ENCODE assay signal across 8 cellular contexts in the genomic region with DNA sequence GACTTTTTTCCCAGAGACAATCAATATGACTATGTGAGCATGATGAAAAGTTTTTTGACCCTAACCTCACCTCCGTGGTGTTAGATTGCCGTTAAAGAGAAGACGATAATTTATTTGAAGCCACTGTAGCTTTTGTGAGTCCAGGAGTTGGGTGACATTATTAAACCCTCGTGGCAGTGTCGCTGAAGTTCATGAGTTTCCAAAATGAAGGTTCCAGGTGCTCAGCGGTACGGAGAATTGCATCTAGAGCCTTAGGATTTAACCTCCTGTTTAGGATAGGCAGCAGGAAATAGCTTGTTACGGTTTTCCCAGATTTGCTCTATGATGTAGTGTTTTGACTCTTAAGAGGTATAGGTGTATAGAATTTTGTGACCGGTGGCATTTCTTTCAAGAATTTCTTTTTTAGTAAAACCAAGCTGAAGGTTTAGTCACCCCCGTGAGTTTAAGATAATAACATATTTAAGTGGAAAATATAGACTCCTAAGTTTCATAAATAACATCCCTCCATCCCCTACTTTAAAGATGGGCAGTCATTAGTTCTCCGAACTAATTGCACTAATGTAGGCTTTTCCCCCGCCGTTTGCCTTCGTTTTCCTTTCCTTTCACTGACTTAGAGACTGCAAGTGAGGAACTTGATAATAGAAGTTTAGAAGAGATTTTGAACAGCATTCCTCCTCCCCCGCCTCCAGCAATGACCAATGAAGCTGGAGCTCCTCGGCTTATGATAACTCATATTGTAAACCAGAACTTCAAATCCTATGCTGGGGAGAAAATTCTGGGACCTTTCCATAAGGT. TPM values are rescaled to one million over a fixed set of nuclear protein-coding genes. Genes with fewer than 3 reads are reported as not detected.
A peak's percentile ranks its signal among the peaks of the same experiment; 100 is the strongest.
DNase-seq lines count a peak whose midpoint lies in the region; ATAC-seq and TF ChIP-seq lines count a peak whose summit lies in the region.

No MANE protein-coding gene starts in this region.

- H3K9ac ChIP-seq in HUES64 (ENCODE audit: low read depth, low read length) (peak overlapping the region; percentile 96; the same call in 1 of the 2 replicates), parathyroid adenoma (no peak overlapping the region)

- no peak for ATAC-seq in GM19463 (IDR thresholded peaks at IDR 0.05; ENCODE audit: unreplicated experiment)

- peaks cover 4% of the 10 kb centered on the region for H3K27me3 Mint-ChIP-seq in T-helper 1 cell treated with Interleukin-12 subunit alpha and Interleukin-12 subunit beta and Interleukin-4 antibody, amounts not matched to agents 30 μg/mL and 1 μg/mL, for 36 hours (ENCODE audit: low read depth)

- H3K27me3 ChIP-seq in HUES64 (ENCODE audit: insufficient read depth, low read length) (no peaks in the 10 kb centered on the region), parathyroid adenoma (ENCODE audit: control insufficient read depth, insufficient read depth, low read length) (no peaks in the 10 kb centered on the region)

- peak overlapping the region; percentile 95 for H2AFZ ChIP-seq in parathyroid adenoma

- H3K4me1 ChIP-seq in HUES64 (ENCODE audit: insufficient read depth, low read length) (peaks cover 28% of the 10 kb centered on the region), parathyroid adenoma (no peaks in the 10 kb centered on the region)

- H3K27ac ChIP-seq in HUES64 (ENCODE audit: low read depth, low read length) (no peak overlapping the region), parathyroid adenoma (no peak overlapping the region)

- H3K9me3 ChIP-seq in HUES64 (ENCODE audit: insufficient read depth, low read depth, low read length) (no peaks in the 10 kb centered on the region), parathyroid adenoma (ENCODE audit: control insufficient read depth, low read length) (no peaks in the 10 kb centered on the region)

- H3K9me3 Mint-ChIP-seq in T-helper 1 cell treated with Interleukin-12 subunit alpha and Interleukin-12 subunit beta and Interleukin-4 antibody, amounts not matched to agents 30 μg/mL and 1 μg/mL, for 36 hours, result no peaks in the 10 kb centered on the region

- peaks cover 45% of the 10 kb centered on the region for H3K36me3 Mint-ChIP-seq in T-helper 1 cell treated with Interleukin-12 subunit alpha and Interleukin-12 subunit beta and Interleukin-4 antibody, amounts not matched to agents 30 μg/mL and 1 μg/mL, for 36 hours (ENCODE audit: low read depth)

- peaks cover 19% of the 10 kb centered on the region for H3K79me2 ChIP-seq in parathyroid adenoma

- peaks cover 45% of the 10 kb centered on the region for H3K4me1 Mint-ChIP-seq in T-helper 1 cell treated with Interleukin-12 subunit alpha and Interleukin-12 subunit beta and Interleukin-4 antibody, amounts not matched to agents 30 μg/mL and 1 μg/mL, for 36 hours (ENCODE audit: low read depth)

- DNase-seq in DMS 273 (lab: John Stamatoyannopoulos, UW; ENCODE audit: unreplicated experiment) (peak; percentile 70), fibroblast of gingiva (ENCODE audit: low read depth) (peak; percentile 57), inferior parietal cortex (ENCODE audit: extremely low spot score) (no peak), middle frontal gyrus (ENCODE audit: extremely low spot score, low spot score) (no peak)

- H3K4me2 ChIP-seq in parathyroid adenoma (ENCODE audit: low read length), result peak overlapping the region; percentile 72

- TF ChIP-seq CTCF in parathyroid adenoma (IDR thresholded peaks at IDR 0.05), result no peak

- peak overlapping the region; percentile 96 for H3K4me3 Mint-ChIP-seq in T-helper 1 cell treated with Interleukin-12 subunit alpha and Interleukin-12 subunit beta and Interleukin-4 antibody, amounts not matched to agents 30 μg/mL and 1 μg/mL, for 36 hours

- H3K27ac Mint-ChIP-seq in T-helper 1 cell treated with Interleukin-12 subunit alpha and Interleukin-12 subunit beta and Interleukin-4 antibody, amounts not matched to agents 30 μg/mL and 1 μg/mL, for 36 hours, result peak overlapping the region; percentile 91

- WGBS in HUES64, result 7% methylated on average over 13 of the region's 16 CpGs

- H3K4me3 ChIP-seq in HUES64 (ENCODE audit: low read length) (peak overlapping the region; percentile 91), parathyroid adenoma (ENCODE audit: low read depth, low read length) (peak overlapping the region; percentile 75)

- peaks cover 47% of the 10 kb centered on the region for H3K36me3 ChIP-seq in HUES64 (ENCODE audit: insufficient read depth, low read length)
- no peaks in the 10 kb centered on the region for H3K36me3 ChIP-seq in parathyroid adenoma (ENCODE audit: control insufficient read depth, insufficient read depth, low read length)

RNA-seq across cellular contexts. Expression of gene SMC4, which starts 2.0 kb away (rescaled TPM):
- polyA plus RNA-seq in HUES64 (2013, experiment 1 of 2), result 99.3 TPM
- polyA plus RNA-seq in HUES64 (2013, experiment 2 of 2), result 114 TPM

RNA-seq across cellular contexts. Expression of gene IFT80, which starts 2.5 kb away (rescaled TPM):
- polyA plus RNA-seq in HUES64 (2013, experiment 1 of 2), result 18.4 TPM
- polyA plus RNA-seq in HUES64 (2013, experiment 2 of 2), result 24.5 TPM

RNA-seq across cellular contexts. Expression of gene TRIM59, which starts 48.1 kb away (rescaled TPM):
- 33.7 TPM for polyA plus RNA-seq in HUES64 (2013, experiment 1 of 2)
- polyA plus RNA-seq in HUES64 (2013, experiment 2 of 2), result 34.2 TPM

Comparison
In these comparisons a context has a peak if more than half of its experiments do, and no peak if none do; other contexts are left out.
1. DNase-seq: peak in DMS 273 (single experiment) and fibroblast of gingiva (single experiment); none in inferior parietal cortex (single experiment) and middle frontal gyrus (single experiment).